22 cellular contexts compared by ENCODE assay signal in the genomic region with DNA sequence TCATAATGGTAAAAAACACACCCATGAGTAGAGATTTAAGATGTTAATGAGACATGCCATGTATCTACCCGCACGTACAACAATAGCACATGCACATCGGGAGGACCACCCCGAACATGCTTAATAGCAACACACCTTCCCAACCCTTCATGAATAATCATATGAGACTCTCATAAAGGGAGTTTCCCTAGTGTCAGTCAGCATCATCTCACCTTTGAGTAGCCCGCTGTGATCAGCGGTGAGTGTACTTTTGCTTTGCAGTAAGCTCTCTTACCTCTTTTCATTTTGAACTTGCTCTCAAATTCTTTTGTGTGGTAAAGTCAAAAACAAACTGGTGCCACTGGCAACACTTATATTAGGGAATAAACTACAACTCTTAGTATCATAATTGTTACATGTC. TPM values are rescaled to one million over a fixed set of nuclear protein-coding genes. Genes with fewer than 3 reads are reported as not detected.
A peak's percentile ranks its signal among the peaks of the same experiment; 100 is the strongest.
DNase-seq lines count a peak whose midpoint lies in the region; ATAC-seq and TF ChIP-seq lines count a peak whose summit lies in the region.
"Had no signal": no experiment of that assay in that cellular context is flagged by ENCODE, and none has a peak within 500 bp of the region (broad histone marks: within the 10 kb centered on the region; RNA-seq: fewer than 3 reads in every experiment).

No MANE protein-coding gene starts in this region.

- intact Hi-C loops in activated B cell treated with CpG ODN at 0.5 μM for 24 hours (cut with micrococcal nuclease) (loop anchor here (10.0 kb wide), 1 partner anchor 293 kb away; no protein-coding TSS in a partner anchor), cardiac septum (cut with DNase I) (no loop called here)

- H3K4me1 Mint-ChIP-seq in activated B cell treated with CpG ODN at 0.5 μM for 24 hours, result peaks cover 4% of the 10 kb centered on the region
- H3K4me1 Mint-ChIP-seq in stimulated activated naive CD8-positive, alpha-beta T cell treated with anti-CD3 and anti-CD28 coated beads, Interleukin-15, Interleukin-2, amounts not matched to agents 100 ng/mL and 50 ng/mL, for 24 hours (ENCODE audit: low read depth), result peaks cover 74% of the 10 kb centered on the region
- H3K4me1 Mint-ChIP-seq: memory B cell, naive B cell had no signal

- H3K27ac Mint-ChIP-seq in activated B cell treated with CpG ODN at 0.5 μM for 24 hours, result no peak overlapping the region
- peak overlapping the region; percentile 60 for H3K27ac Mint-ChIP-seq in stimulated activated naive CD8-positive, alpha-beta T cell treated with anti-CD3 and anti-CD28 coated beads, Interleukin-15, Interleukin-2, amounts not matched to agents 100 ng/mL and 50 ng/mL, for 24 hours
- H3K27ac Mint-ChIP-seq: memory B cell had no signal

- H3K9me3 Mint-ChIP-seq in activated B cell treated with CpG ODN at 0.5 μM for 24 hours, result no peaks in the 10 kb centered on the region
- no peaks in the 10 kb centered on the region for H3K9me3 Mint-ChIP-seq in stimulated activated naive CD8-positive, alpha-beta T cell treated with anti-CD3 and anti-CD28 coated beads, Interleukin-15, Interleukin-2, amounts not matched to agents 100 ng/mL and 50 ng/mL, for 24 hours
- H3K9me3 Mint-ChIP-seq: memory B cell, naive B cell had no signal

- H3K27me3 Mint-ChIP-seq in activated B cell treated with CpG ODN at 0.5 μM for 24 hours, result no peaks in the 10 kb centered on the region
- H3K27me3 Mint-ChIP-seq in stimulated activated naive CD8-positive, alpha-beta T cell treated with anti-CD3 and anti-CD28 coated beads, Interleukin-15, Interleukin-2, amounts not matched to agents 100 ng/mL and 50 ng/mL, for 24 hours, result no peaks in the 10 kb centered on the region
- H3K27me3 Mint-ChIP-seq: memory B cell, naive B cell had no signal

- H3K36me3 ChIP-seq in effector memory CD4-positive, alpha-beta T cell (ENCODE audit: control insufficient read depth, insufficient read depth, low read length), result peaks cover 26% of the 10 kb centered on the region
- H3K36me3 ChIP-seq: breast epithelium, upper lobe of left lung had no signal

- H3K4me3 ChIP-seq in effector memory CD4-positive, alpha-beta T cell (ENCODE audit: insufficient read depth, low read depth, low read length, poor library complexity, severe bottlenecking), result no peak overlapping the region
- H3K4me3 ChIP-seq: breast epithelium, upper lobe of left lung had no signal

- POLR2A ChIA-PET in activated B cell treated with CpG ODN at 0.5 μM for 24 hours (lab: Charles Lee), result no interaction called here

- H3K4me1 ChIP-seq in effector memory CD4-positive, alpha-beta T cell (ENCODE audit: control insufficient read depth, insufficient read depth, low read length, poor library complexity, severe bottlenecking), result no peaks in the 10 kb centered on the region
- H3K4me1 ChIP-seq: breast epithelium, upper lobe of left lung had no signal

- H3K36me3 Mint-ChIP-seq in activated B cell treated with CpG ODN at 0.5 μM for 24 hours (ENCODE audit: low read depth), result peaks cover 8% of the 10 kb centered on the region
- H3K36me3 Mint-ChIP-seq in stimulated activated naive CD8-positive, alpha-beta T cell treated with anti-CD3 and anti-CD28 coated beads, Interleukin-15, Interleukin-2, amounts not matched to agents 100 ng/mL and 50 ng/mL, for 24 hours (ENCODE audit: low read depth), result peaks cover 58% of the 10 kb centered on the region
- H3K36me3 Mint-ChIP-seq: naive B cell had no signal

- CTCF ChIA-PET in activated B cell treated with CpG ODN at 0.5 μM for 24 hours (lab: Charles Lee), result interaction anchor here (0.7 to 2.2 kb wide), 2 partner anchors 39 to 119 kb away, joined by 3 to 8 read pairs; no protein-coding TSS in a partner anchor

- peak; percentile 65 for DNase-seq in activated effector memory CD4-positive, alpha-beta T cell treated with anti-CD3 and anti-CD28 coated beads, Interleukin-2, amount 50 U/mL, for 16 hours
- DNase-seq in activated effector memory CD4-positive, alpha-beta T cell treated with Interleukin-2 at 50 U/mL for 16 hours, result no peak
- no peak for DNase-seq in activated B cell treated with CpG ODN at 0.5 μM for 24 hours
- DNase-seq in effector memory CD4-positive, alpha-beta T cell, result peak in 2 of 3 donors; percentile 3 to 8
- DNase-seq in cardiac septum (ENCODE audit: low spot score), result no peak
- DNase-seq: dermis blood vessel endothelial cell, DMS79 treated with DMSO at 0.1 percent for 48 hours, naive B cell, NCI-H1105 treated with DMSO at 0.1 percent for 48 hours, NCI-H526, posterior cingulate gyrus, Right ventricle myocardium superior, upper lobe of left lung had no signal

- no peak for TF ChIP-seq CTCF in activated B cell treated with CpG ODN at 0.5 μM for 24 hours (IDR thresholded peaks at IDR 0.05)

- ATAC-seq in activated B cell treated with CpG ODN at 0.5 μM for 24 hours (ENCODE audit: low read depth) (peak; percentile 14), HG03280 (IDR thresholded peaks at IDR 0.05; ENCODE audit: unreplicated experiment) (no peak)

- no peaks in the 10 kb centered on the region for H3K27me3 ChIP-seq in effector memory CD4-positive, alpha-beta T cell (replicated peaks; ENCODE audit: control insufficient read depth, insufficient read depth, low read length, poor library complexity, severe bottlenecking)
- H3K27me3 ChIP-seq: breast epithelium, upper lobe of left lung had no signal

- no peak overlapping the region for H3K4me3 Mint-ChIP-seq in activated B cell treated with CpG ODN at 0.5 μM for 24 hours
- H3K4me3 Mint-ChIP-seq in stimulated activated naive CD8-positive, alpha-beta T cell treated with anti-CD3 and anti-CD28 coated beads, Interleukin-15, Interleukin-2, amounts not matched to agents 100 ng/mL and 50 ng/mL, for 24 hours, result peak overlapping the region; percentile 46
- H3K4me3 Mint-ChIP-seq: memory B cell, naive B cell had no signal

- H3K27ac ChIP-seq in effector memory CD4-positive, alpha-beta T cell (ENCODE audit: insufficient read depth, low read length, poor library complexity, severe bottlenecking), result no peak overlapping the region
- H3K27ac ChIP-seq: breast epithelium, upper lobe of left lung had no signal

- no peaks in the 10 kb centered on the region for H3K9me3 ChIP-seq in effector memory CD4-positive, alpha-beta T cell (ENCODE audit: control insufficient read depth, low read length)
- H3K9me3 ChIP-seq: breast epithelium, upper lobe of left lung had no signal

RNA-seq across cellular contexts. Expression of gene ZBED2, which starts 23.1 kb away (rescaled TPM):
- total RNA-seq in activated B cell treated with CpG ODN at 0.5 μM for 24 hours (4.6 and 5.3 TPM in 2 replicates), cardiac septum (not detected)
- total RNA-seq: breast epithelium, dermis blood vessel endothelial cell, frontal cortex, H4, Right ventricle myocardium superior, skeletal muscle tissue had no signal

RNA-seq across cellular contexts. Expression of gene CD96, which starts 30.1 kb away (rescaled TPM):
- total RNA-seq in activated B cell treated with CpG ODN at 0.5 μM for 24 hours (32.4 and 34.3 TPM in 2 replicates), cardiac septum (0.57 TPM)
- total RNA-seq: dermis blood vessel endothelial cell, epithelial cell of proximal tubule, frontal cortex, kidney epithelial cell had no signal

Comparison
In these comparisons a context has a peak if more than half of its experiments do, and no peak if none do; other contexts are left out.
1. DNase-seq: peak in activated effector memory CD4-positive, alpha-beta T cell treated with anti-CD3 and anti-CD28 coated beads, Interleukin-2, amount 50 U/mL, for 16 hours (single experiment) and effector memory CD4-positive, alpha-beta T cell (2 of 3); none in activated effector memory CD4-positive, alpha-beta T cell treated with Interleukin-2 at 50 U/mL for 16 hours (single experiment), activated B cell treated with CpG ODN at 0.5 μM for 24 hours (single experiment) and cardiac septum (single experiment).
2. RNA of gene CD96, which starts 30.1 kb away (total RNA-seq): 32.4 to 34.3 TPM in activated B cell treated with CpG ODN at 0.5 μM for 24 hours; 0.57 TPM in cardiac septum (single experiment); every median in the first group is over 10 times any median in the second.